In genomic region chrX:107135076-107135964, GRCh38 we compare ENCODE assay signal across 11 cellular contexts. TPM values are rescaled to one million over a fixed set of nuclear protein-coding genes. Genes with fewer than 3 reads are reported as not detected.
DNase-seq lines count a peak whose midpoint lies in the region; ATAC-seq, FAIRE-seq and TF ChIP-seq lines count a peak whose summit lies in the region.
"Had no signal": no experiment of that assay in that cellular context is flagged by ENCODE, and none has a peak within 500 bp of the region (broad histone marks: within the 10 kb centered on the region; RNA-seq: fewer than 3 reads in every experiment).

No MANE protein-coding gene starts in this region.

- H2AFZ ChIP-seq in keratinocyte (ENCODE audit: control insufficient read depth, low read length), result peak overlapping the region; percentile 47

- H3K9me3 ChIP-seq in keratinocyte (ENCODE audit: control insufficient read depth, low read depth, low read length) (no peaks in the 10 kb centered on the region), testis (no peaks in the 10 kb centered on the region)
- H3K9me3 ChIP-seq: colonic mucosa had no signal

- peak; percentile 68 for ATAC-seq in HG03175 (IDR thresholded peaks at IDR 0.05; ENCODE audit: unreplicated experiment)

- no peaks in the 10 kb centered on the region for H4K20me1 ChIP-seq in keratinocyte (ENCODE audit: control insufficient read depth, extremely low read depth, insufficient read depth, low read length)

- H3K9me1 ChIP-seq in keratinocyte (ENCODE audit: control insufficient read depth, extremely low read depth, insufficient read depth, low read length), result no peaks in the 10 kb centered on the region

- peaks cover 9% of the 10 kb centered on the region for H3K4me1 Mint-ChIP-seq in activated T-helper 1 cell treated with anti-CD3 and anti-CD28 coated beads, Interleukin-12 subunit alpha, Interleukin-12 subunit beta, Interleukin-2, Interleukin-4 antibody, amounts not matched to agents 30 ng/mL and 10 ng/mL and 1 ng/mL, durations not matched to agents 14 hours and 24 hours and 36 hours (ENCODE audit: low read depth)
- H3K4me1 Mint-ChIP-seq: memory B cell had no signal

- no peak for TF ChIP-seq POLR2A in testis (IDR thresholded peaks at IDR 0.05)

- TF ChIP-seq CTCF in keratinocyte (optimal IDR thresholded peaks at IDR 0.05 in 1 of 3, IDR thresholded peaks at IDR 0.05 in 1 of 3, conservative IDR thresholded peaks at IDR 0.05 in 1 of 3; ENCODE audit: extremely low read depth in 1 of 3, insufficient read depth in 2 of 3, low read length in 3 of 3) (no peak), dorsolateral prefrontal cortex (IDR thresholded peaks at IDR 0.05 in 54 of 56, conservative IDR thresholded peaks at IDR 0.05 in 2 of 56; ENCODE audit: low read depth in 1 of 56, partially characterized antibody in 56 of 56) (no peak), testis (IDR thresholded peaks at IDR 0.05) (no peak), GM13977 (IDR thresholded peaks at IDR 0.05; ENCODE audit: extremely low read depth, insufficient read depth, missing control alignments) (no peak)

- no peaks in the 10 kb centered on the region for H3K9me3 Mint-ChIP-seq in activated T-helper 1 cell treated with anti-CD3 and anti-CD28 coated beads, Interleukin-12 subunit alpha, Interleukin-12 subunit beta, Interleukin-2, Interleukin-4 antibody, amounts not matched to agents 30 ng/mL and 10 ng/mL and 1 ng/mL, durations not matched to agents 14 hours and 24 hours and 36 hours

- dilution Hi-C loops in keratinocyte (cut with MboI; ENCODE audit: extremely low pct_ligation_motif_present, low sequenced_read_pairs), result no loop called here

- in situ Hi-C loops in GM13977 (cut with MboI; ENCODE audit: low pct_unique_long_range_greater_than_20kb, low sequenced_read_pairs, unreplicated experiment), result no loop called here

- H3K79me2 ChIP-seq in keratinocyte (ENCODE audit: control insufficient read depth, insufficient read depth, low read length), result no peaks in the 10 kb centered on the region

- intact Hi-C loops in activated T-helper 1 cell treated with anti-CD3 and anti-CD28 coated beads, Interleukin-12 subunit alpha, Interleukin-12 subunit beta, Interleukin-2, Interleukin-4 antibody, amounts not matched to agents 30 ng/mL and 10 ng/mL and 1 ng/mL, durations not matched to agents 14 hours and 24 hours and 36 hours (cut with micrococcal nuclease), result loop anchor here (2.0 kb wide), 1 partner anchor 17 kb away; the partner anchor contains the start of gene RBM41
- intact Hi-C loops in dorsolateral prefrontal cortex (cut with DNase I), result no loop called here
- intact Hi-C loops in testis (cut with DNase I; ENCODE audit: low total_unique reads), result no loop called here

- H3K27ac ChIP-seq in keratinocyte (ENCODE audit: control insufficient read depth, insufficient read depth, low read length), result peak overlapping the region; percentile 84
- no peak overlapping the region for H3K27ac ChIP-seq in dorsolateral prefrontal cortex
- no peak overlapping the region for H3K27ac ChIP-seq in testis
- H3K27ac ChIP-seq: colonic mucosa had no signal

- H3K27me3 Mint-ChIP-seq in activated T-helper 1 cell treated with anti-CD3 and anti-CD28 coated beads, Interleukin-12 subunit alpha, Interleukin-12 subunit beta, Interleukin-2, Interleukin-4 antibody, amounts not matched to agents 30 ng/mL and 10 ng/mL and 1 ng/mL, durations not matched to agents 14 hours and 24 hours and 36 hours (ENCODE audit: insufficient read depth), result no peaks in the 10 kb centered on the region

- H3K36me3 Mint-ChIP-seq in activated T-helper 1 cell treated with anti-CD3 and anti-CD28 coated beads, Interleukin-12 subunit alpha, Interleukin-12 subunit beta, Interleukin-2, Interleukin-4 antibody, amounts not matched to agents 30 ng/mL and 10 ng/mL and 1 ng/mL, durations not matched to agents 14 hours and 24 hours and 36 hours (ENCODE audit: low read depth), result peaks cover 3% of the 10 kb centered on the region
- H3K36me3 Mint-ChIP-seq: memory B cell had no signal

- peaks cover 17% of the 10 kb centered on the region for H3K4me1 ChIP-seq in keratinocyte (ENCODE audit: control insufficient read depth, extremely low read depth, insufficient read depth, low read length)
- no peaks in the 10 kb centered on the region for H3K4me1 ChIP-seq in testis
- H3K4me1 ChIP-seq: colonic mucosa had no signal

- peak overlapping the region; percentile 29 for H3K4me2 ChIP-seq in keratinocyte (ENCODE audit: control insufficient read depth, extremely low read depth, insufficient read depth, low read depth, low read length)

- H3K36me3 ChIP-seq in keratinocyte (ENCODE audit: control insufficient read depth in 2 of 2, extremely low read depth in 1 of 2, insufficient read depth in 2 of 2, low read length in 2 of 2) (no peaks in the 10 kb centered on the region), testis (ENCODE audit: low read depth, missing control alignments) (no peaks in the 10 kb centered on the region)
- H3K36me3 ChIP-seq: colonic mucosa had no signal

- H3K27me3 ChIP-seq in keratinocyte (ENCODE audit: control insufficient read depth, extremely low read depth, insufficient read depth, low read length) (no peaks in the 10 kb centered on the region), dorsolateral prefrontal cortex (peaks cover 0 to 75% (median 21%) of the 10 kb centered on the region in 45 donors), testis (no peaks in the 10 kb centered on the region)
- H3K27me3 ChIP-seq: colonic mucosa had no signal

- H3K27ac Mint-ChIP-seq in activated T-helper 1 cell treated with anti-CD3 and anti-CD28 coated beads, Interleukin-12 subunit alpha, Interleukin-12 subunit beta, Interleukin-2, Interleukin-4 antibody, amounts not matched to agents 30 ng/mL and 10 ng/mL and 1 ng/mL, durations not matched to agents 14 hours and 24 hours and 36 hours, result no peak overlapping the region
- H3K27ac Mint-ChIP-seq: memory B cell had no signal

- peak overlapping the region; percentile 39 for H3K9ac ChIP-seq in keratinocyte (ENCODE audit: control insufficient read depth, extremely low read depth, insufficient read depth, low read length)

- H3K4me3 ChIP-seq in keratinocyte (ENCODE audit: control insufficient read depth in 2 of 3, extremely low read depth in 1 of 3, insufficient read depth in 2 of 3, low read depth in 1 of 3, low read length in 3 of 3), result no peak overlapping the region
- H3K4me3 ChIP-seq in dorsolateral prefrontal cortex, result no peak overlapping the region
- H3K4me3 ChIP-seq in testis, result no peak overlapping the region
- H3K4me3 ChIP-seq: colonic mucosa had no signal

- DNase-seq in EL (peak; percentile 43), keratinocyte (ENCODE audit: low read depth, low spot score) (no peak), dorsolateral prefrontal cortex (no peak), GOT3 (lab: John Stamatoyannopoulos, UW) (no peak), testis (no peak), GM13977 (ENCODE audit: low spot score) (no peak)
- no peak for DNase-seq in activated T-helper 1 cell treated with anti-CD3 and anti-CD28 coated beads, Interleukin-12 subunit alpha, Interleukin-12 subunit beta, Interleukin-2, Interleukin-4 antibody, amounts not matched to agents 30 ng/mL and 10 ng/mL and 1 ng/mL, durations not matched to agents 14 hours and 24 hours and 36 hours (ENCODE audit: low spot score)
- DNase-seq: colonic mucosa, NCI-H2081 had no signal

- peak overlapping the region; percentile 13 for H3K4me3 Mint-ChIP-seq in activated T-helper 1 cell treated with anti-CD3 and anti-CD28 coated beads, Interleukin-12 subunit alpha, Interleukin-12 subunit beta, Interleukin-2, Interleukin-4 antibody, amounts not matched to agents 30 ng/mL and 10 ng/mL and 1 ng/mL, durations not matched to agents 14 hours and 24 hours and 36 hours
- H3K4me3 Mint-ChIP-seq: memory B cell had no signal

- FAIRE-seq in keratinocyte (lab: Jason Lieb, UNC), result no peak

- WGBS in testis, 2 donors, result 79 to 82% methylated on average over 5 of the region's 5 CpGs

RNA-seq across cellular contexts. Expression of gene RBM41, which starts 16.7 kb away (rescaled TPM):
- total RNA-seq in activated T-helper 1 cell treated with anti-CD3 and anti-CD28 coated beads, Interleukin-12 subunit alpha, Interleukin-12 subunit beta, Interleukin-2, Interleukin-4 antibody, amounts not matched to agents 30 ng/mL and 10 ng/mL and 1 ng/mL, durations not matched to agents 14 hours and 24 hours and 36 hours, result 15.5 and 16.6 TPM in 2 replicates
- polyA plus RNA-seq in keratinocyte (9.0 to 14.5 TPM (median 9.9 TPM) in 3 replicates), testis (ENCODE audit: insufficient read depth, low read depth, low replicate concordance) (7.0 TPM)
- polyA plus RNA-seq in keratinocyte (2011; ENCODE audit: low read depth), result 19.6 TPM
- 5.9 and 11.4 TPM in 2 replicates for polyA plus RNA-seq in keratinocyte (2011; cell fraction: cytosol; rRNA removed)
- polyA plus RNA-seq in keratinocyte (2011; cell fraction: nucleus; rRNA removed), result 12.0 and 17.0 TPM in 2 replicates
- polyA plus RNA-seq in keratinocyte (2012; ENCODE audit: low replicate concordance), result 8.7 and 10.6 TPM in 2 replicates
- 4.3 to 11.0 TPM (median 7.6 TPM) in 3 replicates for polyA minus RNA-seq in keratinocyte
- polyA minus RNA-seq in keratinocyte (2011; cell fraction: cytosol; rRNA and poly(A)+ RNA removed), result 9.0 TPM
- polyA minus RNA-seq in keratinocyte (2011; cell fraction: nucleus; rRNA and poly(A)+ RNA removed), result 10.0 and 20.9 TPM in 2 replicates
- total RNA-seq in dorsolateral prefrontal cortex (10 to 100 TPM; 11.2 to 28.4 (median 19.5) TPM), testis (10 to 100 TPM; 24.7 to 41.2 TPM)
